In genomic region chr1:2228157-2228594, GRCh38 we compare ENCODE assay signal across 8 cellular contexts. TPM values are rescaled to one million over a fixed set of nuclear protein-coding genes. Genes with fewer than 3 reads are reported as not detected.
DNase-seq lines count a peak whose midpoint lies in the region; ATAC-seq and TF ChIP-seq lines count a peak whose summit lies in the region.

TSS of gene SKI (plus strand) at chr1:2228319. CDS start at chr1:2228767, 448 bp downstream.

- no peak for TF ChIP-seq POLR2A in gastrocnemius medialis (IDR thresholded peaks at IDR 0.05)

- no peaks in the 10 kb centered on the region for H3K27me3 ChIP-seq in gastrocnemius medialis

- no peak for ATAC-seq in activated T-helper 17 cell treated with anti-CD3 and anti-CD28 coated beads, Interleukin-2, amount 50 U/mL, for 72 hours (replicated peaks)
- no peak for ATAC-seq in left ventricle myocardium superior
- ATAC-seq in gastrocnemius medialis, result no peak
- ATAC-seq in HG02642 (IDR thresholded peaks at IDR 0.05; ENCODE audit: poor library complexity, unreplicated experiment), result no peak
- no peak for ATAC-seq in HG03378 (IDR thresholded peaks at IDR 0.05; ENCODE audit: unreplicated experiment)

- in situ Hi-C loops in gastrocnemius medialis (cut with MboI; ENCODE audit: low sequenced_read_pairs in 4 of 4), result no loop called here

- H3K4me3 Mint-ChIP-seq in activated T-helper 17 cell treated with anti-CD3 and anti-CD28 coated beads, Interleukin-2, amount 50 U/mL, for 72 hours, result peak within 1 kb of the TSS; percentile 99

- no peak for DNase-seq in HFF-Myc (ENCODE audit: extremely low read depth, low read depth)
- DNase-seq in left ventricle myocardium superior, result peak; percentile 34
- DNase-seq in gastrocnemius medialis, result no peak
- DNase-seq in SW 1271 (lab: John Stamatoyannopoulos, UW), result no peak
- no peak for DNase-seq in NCI-H510A treated with DMSO at 0.1 percent for 48 hours (lab: John Stamatoyannopoulos, UW)

- H3K4me1 ChIP-seq in gastrocnemius medialis, result peaks cover 38 to 39% of the 10 kb centered on the region in 2 donors

- H3K27ac ChIP-seq in gastrocnemius medialis, result peak within 1 kb of the TSS; percentile 92 to 100 (median 98)

- H3K27me3 Mint-ChIP-seq in activated T-helper 17 cell treated with anti-CD3 and anti-CD28 coated beads, Interleukin-2, amount 50 U/mL, for 72 hours, result no peaks in the 10 kb centered on the region

- H3K4me1 Mint-ChIP-seq in activated T-helper 17 cell treated with anti-CD3 and anti-CD28 coated beads, Interleukin-2, amount 50 U/mL, for 72 hours, result peaks cover 14% of the 10 kb centered on the region

- peaks cover 43% of the 10 kb centered on the region for H3K36me3 Mint-ChIP-seq in activated T-helper 17 cell treated with anti-CD3 and anti-CD28 coated beads, Interleukin-2, amount 50 U/mL, for 72 hours (ENCODE audit: low read depth)

- H3K9me3 Mint-ChIP-seq in activated T-helper 17 cell treated with anti-CD3 and anti-CD28 coated beads, Interleukin-2, amount 50 U/mL, for 72 hours, result no peaks in the 10 kb centered on the region

- peak within 1 kb of the TSS; percentile 97 for H3K27ac Mint-ChIP-seq in activated T-helper 17 cell treated with anti-CD3 and anti-CD28 coated beads, Interleukin-2, amount 50 U/mL, for 72 hours

- no peaks in the 10 kb centered on the region for H3K9me3 ChIP-seq in gastrocnemius medialis

- intact Hi-C loops in left ventricle myocardium superior (cut with micrococcal nuclease) (no loop called here), gastrocnemius medialis (cut with DNase I; ENCODE audit: low total_unique reads) (loop anchor here (2.0 kb wide), 1 partner anchor 29 kb away; no protein-coding TSS in a partner anchor)

- H3K36me3 ChIP-seq in gastrocnemius medialis, result no peaks in the 10 kb centered on the region

- H3K4me3 ChIP-seq in HFF-Myc (replicated peaks; ENCODE audit: low read depth, low read length), result peak within 1 kb of the TSS; percentile 94
- H3K4me3 ChIP-seq in gastrocnemius medialis, result peak within 1 kb of the TSS; percentile 67 to 92 (median 78)

- TF ChIP-seq CTCF in HFF-Myc (IDR thresholded peaks at IDR 0.05; ENCODE audit: low read depth, low read length, missing control alignments) (no peak), gastrocnemius medialis (IDR thresholded peaks at IDR 0.05 in 4 of 5, conservative IDR thresholded peaks at IDR 0.05 in 1 of 5) (no peak)

RNA-seq across cellular contexts. Expression of gene SKI, which starts in this region (rescaled TPM):
- 10 to 100 TPM; 39.5 to 52.1 TPM for total RNA-seq in activated T-helper 17 cell treated with anti-CD3 and anti-CD28 coated beads, Interleukin-2, amount 50 U/mL, for 72 hours
- total RNA-seq in left ventricle myocardium superior (35.3 TPM), gastrocnemius medialis (10 to 100 TPM in 3 of 4 donors, 1 to 10 TPM in 1; 7.8 to 32.2 (median 22.4) TPM)
